In genomic region chr3:177195242-177195940, GRCh38 we compare ENCODE assay signal across 8 cellular contexts. TPM values are rescaled to one million over a fixed set of nuclear protein-coding genes. Genes with fewer than 3 reads are reported as not detected.
DNase-seq lines count a peak whose midpoint lies in the region; ATAC-seq and TF ChIP-seq lines count a peak whose summit lies in the region.

No MANE protein-coding gene starts in this region.

- H3K36me3 ChIP-seq in body of pancreas (replicated peaks in 1 of 2; ENCODE audit: insufficient read depth in 1 of 2, low read depth in 2 of 2) = no peaks in the 10 kb centered on the region
- H3K36me3 ChIP-seq in stomach smooth muscle (ENCODE audit: control insufficient read depth in 2 of 2, insufficient read depth in 2 of 2, low read length in 2 of 2) = no peaks in the 10 kb centered on the region

- intact Hi-C loops in body of pancreas (cut with DNase I) = loop anchor here (10.0 kb wide), 1 partner anchor 141 kb away; no protein-coding TSS in a partner anchor

- ATAC-seq in body of pancreas = no peak
- no peak for ATAC-seq in left lobe of liver

- no peak for TF ChIP-seq CTCF in body of pancreas (IDR thresholded peaks at IDR 0.05)

- H3K9ac ChIP-seq in stomach smooth muscle (ENCODE audit: low read length in 2 of 2) = peak overlapping the region; percentile 22 to 95

- H3K4me1 ChIP-seq in body of pancreas (peaks cover 31% of the 10 kb centered on the region), stomach smooth muscle (ENCODE audit: control insufficient read depth, insufficient read depth, low read length) (peaks cover 13% of the 10 kb centered on the region)

- 4 to 7% methylated on average over 8 of the region's 8 CpGs for WGBS in body of pancreas, 2 donors

- H3K9me3 ChIP-seq in body of pancreas (no peaks in the 10 kb centered on the region), stomach smooth muscle (ENCODE audit: control insufficient read depth in 2 of 2, low read length in 2 of 2) (no peaks in the 10 kb centered on the region)

- H3K27me3 ChIP-seq in body of pancreas (no peaks in the 10 kb centered on the region), stomach smooth muscle (ENCODE audit: control insufficient read depth in 1 of 2, insufficient read depth in 2 of 2, low read length in 2 of 2) (no peaks in the 10 kb centered on the region)

- H3K4me3 ChIP-seq in body of pancreas (peak overlapping the region in 1 of 2 donors; percentile 58), stomach smooth muscle (ENCODE audit: low read length in 2 of 2) (peak overlapping the region; percentile 88)

- H3K27ac ChIP-seq in body of pancreas = peak overlapping the region; percentile 92 to 100 (median 100)
- H3K27ac ChIP-seq in stomach smooth muscle (ENCODE audit: low read length) = no peak overlapping the region

- TF ChIP-seq POLR2A in body of pancreas (IDR thresholded peaks at IDR 0.05) = no peak

- DNase-seq in activated CD4-positive, alpha-beta T cell treated with anti-CD3 and anti-CD28 coated beads for 4 hours = peak; percentile 24 to 33
- DNase-seq in activated CD4-positive, alpha-beta T cell treated with anti-CD3 and anti-CD28 coated beads, Interleukin-2, amount 50 U/mL, for 1 hour = no peak
- DNase-seq in NCI-H82 treated with DMSO at 0.1 percent for 48 hours (lab: John Stamatoyannopoulos, UW; ENCODE audit: unreplicated experiment) (peak; percentile 51), body of pancreas (peak; percentile 33 to 56 (median 37)), left lobe of liver (ENCODE audit: low spot score) (peak; percentile 42), NCI-H524 treated with DMSO at 0.1 percent for 48 hours (lab: John Stamatoyannopoulos, UW) (no peak), NCI-H128 (lab: John Stamatoyannopoulos, UW; ENCODE audit: unreplicated experiment) (no peak)

RNA-seq across cellular contexts. Expression of gene TBL1XR1, which starts 1.9 kb away (rescaled TPM):
- total RNA-seq in body of pancreas (10 to 100 TPM; 34.3 to 57.9 TPM), left lobe of liver (57.1 TPM)

Comparison
In these comparisons a context has a peak if more than half of its experiments do, and no peak if none do; other contexts are left out.
1. DNase-seq: peak in activated CD4-positive, alpha-beta T cell treated with anti-CD3 and anti-CD28 coated beads for 4 hours (2 of 2), NCI-H82 treated with DMSO at 0.1 percent for 48 hours (single experiment), body of pancreas (4 of 4) and left lobe of liver (single experiment); none in activated CD4-positive, alpha-beta T cell treated with anti-CD3 and anti-CD28 coated beads, Interleukin-2, amount 50 U/mL, for 1 hour (single experiment), NCI-H524 treated with DMSO at 0.1 percent for 48 hours (single experiment) and NCI-H128 (single experiment).